In genomic region chr6:106787327-106788196, GRCh38 we compare ENCODE assay signal across 1 cellular context.
A peak's percentile ranks its signal among the peaks of the same experiment; 100 is the strongest.
TF ChIP-seq lines count a peak whose summit lies in the region.

No MANE protein-coding gene starts in this region.

TF ChIP-seq in IMR-90, 13 proteins besides CTCF, POLR2A, EP300 and RAD21:
- TF ChIP-seq SMC3 (IDR thresholded peaks at IDR 0.05; ENCODE audit: low read depth, low read length) (no peak), CEBPB (IDR thresholded peaks at IDR 0.05; ENCODE audit: low read depth, low read length) (0 out of 2 replicates have a peak, but pooled peaks have one; percentile 19)
TF ChIP-seq in IMR-90: peak in this region for 1.
